ENCODE assay signal across 1 cellular context in the genomic region with DNA sequence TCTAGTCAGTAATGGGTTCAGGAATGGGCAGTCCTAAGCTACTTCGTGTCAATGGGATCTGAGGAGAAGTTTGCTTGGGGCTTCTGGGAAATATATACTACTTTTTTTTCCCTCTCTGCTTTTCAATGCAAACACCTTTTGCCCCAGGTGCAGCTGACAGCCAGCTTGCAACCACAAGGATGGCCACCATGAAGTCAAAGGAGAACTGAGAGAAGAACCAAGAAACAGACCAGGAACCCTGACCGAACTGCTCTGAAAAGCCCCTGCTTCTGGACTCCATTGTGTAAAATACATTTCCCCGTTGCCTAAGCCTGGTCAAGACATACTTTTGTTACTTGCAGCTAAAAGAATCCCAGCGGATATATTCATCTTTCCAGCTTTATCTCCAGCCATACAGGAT.
TF ChIP-seq lines count a peak whose summit lies in the region.

No MANE protein-coding gene starts in this region.

TF ChIP-seq in SK-N-SH treated with all-trans-retinoic acid at 6 μM for 48 hours, 23 proteins besides CTCF, POLR2A, EP300 and RAD21 (continued from another document):
- TF ChIP-seq CREB5 (CRISPR knock-in tag; IDR thresholded peaks at IDR 0.05; ENCODE audit: low read depth) (no peak), ZNF70 (CRISPR knock-in tag; IDR thresholded peaks at IDR 0.05) (no peak)
- TF ChIP-seq, protein P1, sequence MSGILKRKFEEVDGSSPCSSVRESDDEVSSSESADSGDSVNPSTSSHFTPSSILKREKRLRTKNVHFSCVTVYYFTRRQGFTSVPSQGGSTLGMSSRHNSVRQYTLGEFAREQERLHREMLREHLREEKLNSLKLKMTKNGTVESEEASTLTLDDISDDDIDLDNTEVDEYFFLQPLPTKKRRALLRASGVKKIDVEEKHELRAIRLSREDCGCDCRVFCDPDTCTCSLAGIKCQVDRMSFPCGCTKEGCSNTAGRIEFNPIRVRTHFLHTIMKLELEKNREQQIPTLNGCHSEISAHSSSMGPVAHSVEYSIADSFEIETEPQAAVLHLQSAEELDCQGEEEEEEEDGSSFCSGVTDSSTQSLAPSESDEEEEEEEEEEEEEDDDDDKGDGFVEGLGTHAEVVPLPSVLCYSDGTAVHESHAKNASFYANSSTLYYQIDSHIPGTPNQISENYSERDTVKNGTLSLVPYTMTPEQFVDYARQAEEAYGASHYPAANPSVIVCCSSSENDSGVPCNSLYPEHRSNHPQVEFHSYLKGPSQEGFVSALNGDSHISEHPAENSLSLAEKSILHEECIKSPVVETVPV (CRISPR knock-in tag; IDR thresholded peaks at IDR 0.05) = no peak
